ENCODE assay signal across 26 cellular contexts in the genomic region with DNA sequence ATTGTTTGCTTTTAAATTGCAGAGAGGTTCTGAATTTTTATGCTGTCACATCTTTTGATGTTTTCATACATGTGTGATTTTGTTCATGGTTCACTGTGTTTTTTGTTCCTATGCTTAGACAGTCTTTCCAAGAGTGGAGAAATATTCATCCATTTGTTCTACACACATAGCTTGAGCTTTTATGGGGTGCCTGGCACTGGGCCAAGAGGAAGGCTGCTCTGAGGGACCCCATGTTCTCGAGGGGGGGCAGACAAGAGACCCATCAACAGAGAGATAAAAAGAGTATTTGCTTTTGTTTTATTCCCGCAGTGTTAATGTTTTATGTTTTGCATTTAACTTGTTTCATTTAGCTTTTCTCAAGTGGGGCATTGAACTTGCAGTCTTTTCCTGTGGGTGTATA. TPM values are rescaled to one million over a fixed set of nuclear protein-coding genes. Genes with fewer than 3 reads are reported as not detected.
DNase-seq lines count a peak whose midpoint lies in the region; ATAC-seq, FAIRE-seq and TF ChIP-seq lines count a peak whose summit lies in the region.
"Had no signal": no experiment of that assay in that cellular context is flagged by ENCODE, and none has a peak within 500 bp of the region (broad histone marks: within the 10 kb centered on the region; RNA-seq: fewer than 3 reads in every experiment).

No MANE protein-coding gene starts in this region.

- no peaks in the 10 kb centered on the region for H3K9me3 Mint-ChIP-seq in activated naive CD4-positive, alpha-beta T cell treated with anti-CD3 and anti-CD28 coated beads, Interleukin-2, amount 50 U/mL, for 24 hours
- H3K9me3 Mint-ChIP-seq in activated naive CD4-positive, alpha-beta T cell treated with anti-CD3 and anti-CD28 coated beads, Interleukin-2, amount 50 U/mL, for 72 hours, result no peaks in the 10 kb centered on the region
- H3K9me3 Mint-ChIP-seq: activated T-helper 2 cell treated with anti-CD3 and anti-CD28 coated beads, Interferon-gamma antibody, Interleukin-2, Interleukin-4, amounts not matched to agents 10 μg/mL and 5 μg/mL and 100 μg/mL, durations not matched to agents 14 hours and 24 hours and 36 hours; CD4-positive, alpha-beta T cell had no signal

- 19 to 20% methylated on average over 2 of the region's 2 CpGs for WGBS in thyroid gland, 2 donors

- no peaks in the 10 kb centered on the region for H3K27me3 Mint-ChIP-seq in activated naive CD4-positive, alpha-beta T cell treated with anti-CD3 and anti-CD28 coated beads, Interleukin-2, amount 50 U/mL, for 24 hours
- H3K27me3 Mint-ChIP-seq: CD4-positive, alpha-beta T cell had no signal

- H3K4me3 ChIP-seq in thyroid gland (replicated peaks in 1 of 3) (no peak overlapping the region), MG63 (no peak overlapping the region), H7 (ENCODE audit: insufficient read depth, low read depth, low read length) (no peak overlapping the region)
- H3K4me3 ChIP-seq: adrenal gland, GM23338, lower lobe of right lung, right atrium auricular region had no signal

- H3K4me3 Mint-ChIP-seq in activated naive CD4-positive, alpha-beta T cell treated with anti-CD3 and anti-CD28 coated beads, Interleukin-2, amount 50 U/mL, for 24 hours, result no peak overlapping the region
- H3K4me3 Mint-ChIP-seq: CD4-positive, alpha-beta T cell; GM23338 had no signal

- peaks cover 12% of the 10 kb centered on the region for H3K4me1 Mint-ChIP-seq in activated naive CD4-positive, alpha-beta T cell treated with anti-CD3 and anti-CD28 coated beads, Interleukin-2, amount 50 U/mL, for 24 hours
- H3K4me1 Mint-ChIP-seq: GM23338 had no signal

- H3K9me3 ChIP-seq in thyroid gland (no peaks in the 10 kb centered on the region), MG63 (no peaks in the 10 kb centered on the region)
- H3K9me3 ChIP-seq: adrenal gland, lower lobe of right lung, right atrium auricular region, SK-N-SH had no signal

- peaks cover 11% of the 10 kb centered on the region for H3K36me3 Mint-ChIP-seq in activated naive CD4-positive, alpha-beta T cell treated with anti-CD3 and anti-CD28 coated beads, Interleukin-2, amount 50 U/mL, for 24 hours
- H3K36me3 Mint-ChIP-seq in activated naive CD4-positive, alpha-beta T cell treated with anti-CD3 and anti-CD28 coated beads, Interleukin-2, amount 50 U/mL, for 72 hours, result peaks cover 2 to 8% of the 10 kb centered on the region in 2 donors

- peak overlapping the region; percentile 19 for H3K27ac Mint-ChIP-seq in activated naive CD4-positive, alpha-beta T cell treated with anti-CD3 and anti-CD28 coated beads, Interleukin-2, amount 50 U/mL, for 24 hours
- H3K27ac Mint-ChIP-seq in activated naive CD4-positive, alpha-beta T cell treated with anti-CD3 and anti-CD28 coated beads, Interleukin-2, amount 50 U/mL, for 72 hours, result peak overlapping the region in 1 of 2 donors; percentile 78
- H3K27ac Mint-ChIP-seq: activated T-helper 2 cell treated with anti-CD3 and anti-CD28 coated beads, Interferon-gamma antibody, Interleukin-2, Interleukin-4, amounts not matched to agents 10 μg/mL and 5 μg/mL and 100 μg/mL, durations not matched to agents 14 hours and 24 hours and 36 hours; CD4-positive, alpha-beta T cell; GM23338 had no signal

- no peak for TF ChIP-seq CTCF in thyroid gland (IDR thresholded peaks at IDR 0.05)

- DNase-seq in activated naive CD4-positive, alpha-beta T cell treated with anti-CD3 and anti-CD28 coated beads, Interleukin-2, amount 50 U/mL, for 72 hours (ENCODE audit: low spot score in 2 of 2), result no peak
- DNase-seq in RPMI8226 (peak; percentile 20), thyroid gland (peak; percentile 24 to 26), MG63 (no peak), H7 (no peak)
- DNase-seq: activated CD4-positive, CD25-positive, alpha-beta regulatory T cell treated with anti-CD3 and anti-CD28 coated beads, Interleukin-2, amount 50 U/mL, for 72 hours; adrenal gland; CD4-positive, alpha-beta T cell; foreskin fibroblast; hippocampal formation; KBM-7; lower lobe of right lung; MV-4-11; NCI-H2081 treated with DMSO at 0.1 percent for 48 hours; NCI-H524; occipital lobe; SK-N-SH; T-helper 9 cell had no signal

- FAIRE-seq in islet of Langerhans (lab: Jason Lieb, UNC), result peak; percentile 77
- FAIRE-seq: GM12891 had no signal

- TF ChIP-seq POLR2A in thyroid gland (IDR thresholded peaks at IDR 0.05), result no peak

- ATAC-seq in activated naive CD4-positive, alpha-beta T cell treated with anti-CD3 and anti-CD28 coated beads, Interleukin-2, amount 50 U/mL, for 72 hours, result no peak
- ATAC-seq in GM19463 (IDR thresholded peaks at IDR 0.05; ENCODE audit: unreplicated experiment), result no peak
- ATAC-seq: GM23338, lower lobe of right lung had no signal

- no peaks in the 10 kb centered on the region for H3K27me3 ChIP-seq in thyroid gland
- no peaks in the 10 kb centered on the region for H3K27me3 ChIP-seq in MG63
- H3K27me3 ChIP-seq in H7 (ENCODE audit: control insufficient read depth, insufficient read depth, low read length), result no peaks in the 10 kb centered on the region
- H3K27me3 ChIP-seq: adrenal gland, right atrium auricular region had no signal

- peak overlapping the region in 1 of 3 donors; percentile 20 for H3K27ac ChIP-seq in thyroid gland
- H3K27ac ChIP-seq: lower lobe of right lung, right atrium auricular region, RWPE1 had no signal

- intact Hi-C loops in thyroid gland (cut with DNase I), result no loop called here

- peaks cover 22 to 37% of the 10 kb centered on the region in 2 donors for H3K4me1 ChIP-seq in thyroid gland
- H3K4me1 ChIP-seq: lower lobe of right lung had no signal

- H3K36me3 ChIP-seq in thyroid gland, result peaks cover 35 to 39% of the 10 kb centered on the region in 2 donors
- peaks cover 5% of the 10 kb centered on the region for H3K36me3 ChIP-seq in MG63
- peaks cover 29% of the 10 kb centered on the region for H3K36me3 ChIP-seq in H7 (replicated peaks; ENCODE audit: control insufficient read depth, insufficient read depth, low read length)

RNA-seq across cellular contexts. Expression of gene CABIN1, which starts 57.6 kb away (rescaled TPM):
- 100 to 1,000 TPM in 1 of 2 donors, 10 to 100 TPM in 1; 70.2 to 125 TPM for total RNA-seq in activated naive CD4-positive, alpha-beta T cell treated with anti-CD3 and anti-CD28 coated beads, Interleukin-2, amount 50 U/mL, for 72 hours
- 100 to 1,000 TPM in 3 of 4 donors, 10 to 100 TPM in 1; 48.1 to 116 (median 103) TPM for total RNA-seq in thyroid gland
- 16.3 and 25.1 TPM in 2 replicates for total RNA-seq in MG63 (2014; rRNA removed; shearing (Covaris generic); ENCODE audit: low replicate concordance)
- total RNA-seq in H7 (2014; rRNA removed; shearing (Covaris generic)), result 55.3 and 55.9 TPM in 2 replicates

Comparison
In these comparisons a context has a peak if more than half of its experiments do, and no peak if none do; other contexts are left out.
1. DNase-seq: peak in RPMI8226 (single experiment) and thyroid gland (2 of 2); none in activated naive CD4-positive, alpha-beta T cell treated with anti-CD3 and anti-CD28 coated beads, Interleukin-2, amount 50 U/mL, for 72 hours (0 of 2), MG63 (single experiment) and H7 (single experiment).